Comparison of ENCODE assay signal across 30 cellular contexts in genomic region chr17:68544111-68544510, GRCh38. TPM values are rescaled to one million over a fixed set of nuclear protein-coding genes. Genes with fewer than 3 reads are reported as not detected.
"Had no signal": no experiment of that assay in that cellular context is flagged by ENCODE, and none has a peak within 500 bp of the region (broad histone marks: within the 10 kb centered on the region; RNA-seq: fewer than 3 reads in every experiment).

No MANE protein-coding gene starts in this region.

- H3K27me3 ChIP-seq: ascending aorta, brain microvascular endothelial cell, dorsolateral prefrontal cortex, gastrocnemius medialis, right atrium auricular region, tibial nerve had no signal

- H3K9me3 ChIP-seq: ascending aorta, gastrocnemius medialis, right atrium auricular region had no signal

- H3K4me3 ChIP-seq: ascending aorta, coronary artery, dorsolateral prefrontal cortex, gastrocnemius medialis, lung, right atrium auricular region, tibial nerve had no signal

- H2AFZ ChIP-seq: parathyroid adenoma had no signal

- DNase-seq: activated CD4-positive, alpha-beta memory T cell treated with anti-CD3 and anti-CD28 coated beads, Interleukin-2, amount 10 ng/mL, durations not matched to agents 7 days and 5 days; activated CD4-positive, alpha-beta T cell treated with anti-CD3 and anti-CD28 coated beads for 1 hour; activated CD4-positive, alpha-beta T cell treated with anti-CD3 and anti-CD28 coated beads, Interleukin-2, amount 10 ng/mL, durations not matched to agents 7 days and 5 days; activated CD8-positive, alpha-beta memory T cell treated with anti-CD3 and anti-CD28 coated beads, Interleukin-2, amount 50 U/mL, for 48 hours; activated gamma-delta T cell; activated naive CD4-positive, alpha-beta T cell treated with anti-CD3 and anti-CD28 coated beads, Interleukin-2, amount 10 ng/mL, durations not matched to agents 7 days and 5 days; activated naive CD8-positive, alpha-beta T cell treated with anti-CD3 and anti-CD28 coated beads, Interleukin-2, amount 10 ng/mL, durations not matched to agents 7 days and 5 days; activated T-cell treated with anti-CD3 and anti-CD28 coated beads, Interleukin-2, amount 50 U/mL, for 24 hours; brain microvascular endothelial cell; dorsolateral prefrontal cortex; effector memory CD4-positive, alpha-beta T cell; gastrocnemius medialis; hypothalamus; immature natural killer cell; kidney; left colon; naive B cell; nucleus accumbens; stimulated activated CD4-positive, alpha-beta T cell treated with anti-CD3 and anti-CD28 coated beads, Interleukin-15, amount 100 ng/mL, for 24 hours; stimulated activated CD4-positive, alpha-beta T cell treated with anti-CD3 and anti-CD28 coated beads, Interleukin-2, amount 100 ng/mL, for 24 hours; stimulated activated naive B cell treated with anti-CD40 and anti-IgM and Interleukin-4, amounts not matched to agents 10 μg/mL and 1 μg/mL and 100 μg/mL, for 72 hours; T-helper 2 cell had no signal

- H3K27ac ChIP-seq: ascending aorta, brain microvascular endothelial cell, coronary artery, parathyroid adenoma, right atrium auricular region had no signal

- H3K79me2 ChIP-seq: parathyroid adenoma had no signal

- H3K4me1 ChIP-seq: ascending aorta, parathyroid adenoma had no signal

RNA-seq across cellular contexts. Expression of gene FAM20A, which starts 57.1 kb away (rescaled TPM):
- total RNA-seq: activated CD4-positive, alpha-beta memory T cell treated with anti-CD3 and anti-CD28 coated beads, Interleukin-2, amount 10 ng/mL, durations not matched to agents 7 days and 5 days; activated CD4-positive, alpha-beta T cell treated with anti-CD3 and anti-CD28 coated beads, Interleukin-2, amount 10 ng/mL, durations not matched to agents 7 days and 5 days; activated naive CD8-positive, alpha-beta T cell treated with anti-CD3 and anti-CD28 coated beads, Interleukin-2, amount 10 ng/mL, durations not matched to agents 7 days and 5 days; epithelial cell of proximal tubule; pulmonary artery endothelial cell had no signal
